In the genomic region with DNA sequence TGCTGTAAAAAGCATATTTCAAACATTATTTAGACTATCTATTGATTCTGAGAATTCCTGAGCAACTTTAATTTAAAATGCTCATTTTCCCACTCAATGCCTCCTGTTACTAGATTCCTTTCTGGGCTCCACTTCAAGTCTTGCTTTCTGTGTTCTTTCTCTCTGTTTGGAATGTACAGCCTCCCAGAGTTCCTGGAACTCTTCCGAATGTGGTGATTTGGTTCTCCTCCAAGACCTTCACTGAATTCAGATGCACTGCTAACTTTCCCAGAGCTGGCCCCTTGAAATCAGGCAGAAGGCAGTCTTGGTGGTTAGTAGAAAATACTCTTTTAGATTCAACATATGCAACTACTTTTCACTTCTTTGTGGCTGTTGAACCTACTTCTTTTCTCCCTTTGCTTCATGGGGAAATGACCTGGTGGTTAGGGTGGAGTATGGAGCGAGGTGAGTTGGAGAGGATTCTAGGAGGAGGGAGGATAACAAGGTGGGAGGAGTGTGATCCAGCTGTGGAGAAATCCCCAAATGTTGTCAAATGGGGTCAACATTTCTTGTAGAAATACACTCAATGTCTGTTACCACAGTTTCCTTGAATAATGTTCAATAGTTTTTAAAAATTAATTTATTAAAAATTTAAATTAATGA, we compare ENCODE assay signal across 12 cellular contexts. TPM values are rescaled to one million over a fixed set of nuclear protein-coding genes. Genes with fewer than 3 reads are reported as not detected.
DNase-seq lines count a peak whose midpoint lies in the region; ATAC-seq and TF ChIP-seq lines count a peak whose summit lies in the region.
"Had no signal": no experiment of that assay in that cellular context is flagged by ENCODE, and none has a peak within 500 bp of the region (broad histone marks: within the 10 kb centered on the region; RNA-seq: fewer than 3 reads in every experiment).

No MANE protein-coding gene starts in this region.

- no peak overlapping the region for H3K4ac ChIP-seq in H9 (ENCODE audit: low read depth, low read length)

- no peak for TF ChIP-seq CTCF in H9 (conservative IDR thresholded peaks at IDR 0.05)
- no peak for TF ChIP-seq CTCF in brain microvascular endothelial cell (IDR thresholded peaks at IDR 0.05; ENCODE audit: low read depth, low read length, missing control alignments)
- no peak for TF ChIP-seq CTCF in suprapubic skin (IDR thresholded peaks at IDR 0.05)

- in situ Hi-C loops in brain microvascular endothelial cell (cut with HindIII; ENCODE audit: low pct_ligation_motif_present, low sequenced_read_pairs) = no loop called here

- H2BK120ac ChIP-seq in H9 (ENCODE audit: low read depth, low read length, poor library complexity, severe bottlenecking) = no peak overlapping the region

- no peaks in the 10 kb centered on the region for H3K36me3 Mint-ChIP-seq in H9 (ENCODE audit: insufficient read depth in 1 of 3, low read depth in 3 of 3)
- no peaks in the 10 kb centered on the region for H3K36me3 Mint-ChIP-seq in activated naive CD4-positive, alpha-beta T cell treated with anti-CD3 and anti-CD28 coated beads for 36 hours (ENCODE audit: low read depth)
- peaks cover 3% of the 10 kb centered on the region for H3K36me3 Mint-ChIP-seq in activated naive CD8-positive, alpha-beta T cell treated with anti-CD3 and anti-CD28 coated beads for 36 hours
- no peaks in the 10 kb centered on the region for H3K36me3 Mint-ChIP-seq in stimulated activated effector memory CD8-positive, alpha-beta T cell treated with anti-CD3 and anti-CD28 coated beads, Interleukin-12 subunit alpha, Interleukin-12 subunit beta, amount 100 ng/mL, for 72 hours
- H3K36me3 Mint-ChIP-seq: activated naive CD4-positive, alpha-beta T cell treated with anti-CD3 and anti-CD28 coated beads, Interleukin-2, amount 10 ng/mL, durations not matched to agents 7 days and 5 days had no signal

- H3K27me3 ChIP-seq in H9 (ENCODE audit: insufficient read depth, low read length) = no peaks in the 10 kb centered on the region
- H3K27me3 ChIP-seq in brain microvascular endothelial cell (replicated peaks) = no peaks in the 10 kb centered on the region
- no peaks in the 10 kb centered on the region for H3K27me3 ChIP-seq in stomach smooth muscle (ENCODE audit: control insufficient read depth in 1 of 2, insufficient read depth in 2 of 2, low read length in 2 of 2)
- no peaks in the 10 kb centered on the region for H3K27me3 ChIP-seq in suprapubic skin
- H3K27me3 ChIP-seq: foreskin keratinocyte, SJSA1 had no signal

- no peak overlapping the region for H3K56ac ChIP-seq in H9 (ENCODE audit: insufficient read length, low read depth, low read length)

- no peak overlapping the region for H2BK20ac ChIP-seq in H9 (ENCODE audit: low read depth, low read length, poor library complexity, severe bottlenecking)

- no peak overlapping the region for H3T11ph ChIP-seq in H9 (ENCODE audit: low read length)

- H3K9me3 Mint-ChIP-seq in H9 = peaks cover 0 to 5% of the 10 kb centered on the region in 2 experiments; a peak in 1 of 5 replicates
- peaks cover 6% of the 10 kb centered on the region for H3K9me3 Mint-ChIP-seq in activated naive CD4-positive, alpha-beta T cell treated with anti-CD3 and anti-CD28 coated beads for 36 hours
- peaks cover 5% of the 10 kb centered on the region for H3K9me3 Mint-ChIP-seq in activated naive CD8-positive, alpha-beta T cell treated with anti-CD3 and anti-CD28 coated beads for 36 hours
- peaks cover 5% of the 10 kb centered on the region for H3K9me3 Mint-ChIP-seq in stimulated activated effector memory CD8-positive, alpha-beta T cell treated with anti-CD3 and anti-CD28 coated beads, Interleukin-12 subunit alpha, Interleukin-12 subunit beta, amount 100 ng/mL, for 72 hours

- H3K27ac Mint-ChIP-seq in H9 = no peak overlapping the region
- no peak overlapping the region for H3K27ac Mint-ChIP-seq in activated naive CD4-positive, alpha-beta T cell treated with anti-CD3 and anti-CD28 coated beads for 36 hours
- H3K27ac Mint-ChIP-seq in activated naive CD8-positive, alpha-beta T cell treated with anti-CD3 and anti-CD28 coated beads for 36 hours = no peak overlapping the region
- no peak overlapping the region for H3K27ac Mint-ChIP-seq in stimulated activated effector memory CD8-positive, alpha-beta T cell treated with anti-CD3 and anti-CD28 coated beads, Interleukin-12 subunit alpha, Interleukin-12 subunit beta, amount 100 ng/mL, for 72 hours
- H3K27ac Mint-ChIP-seq: activated CD4-positive, alpha-beta T cell treated with anti-CD3 and anti-CD28 coated beads for 36 hours; activated naive CD4-positive, alpha-beta T cell treated with anti-CD3 and anti-CD28 coated beads, Interleukin-2, amount 10 ng/mL, durations not matched to agents 7 days and 5 days had no signal

- no peak for TF ChIP-seq POLR2A in suprapubic skin (IDR thresholded peaks at IDR 0.05)

- no peak overlapping the region for H3K4me3 ChIP-seq in brain microvascular endothelial cell (ENCODE audit: low read depth, low read length)
- H3K4me3 ChIP-seq in stomach smooth muscle (ENCODE audit: low read length in 2 of 2) = peak overlapping the region in 1 of 2 donors; percentile 44
- H3K4me3 ChIP-seq in suprapubic skin = no peak overlapping the region
- H3K4me3 ChIP-seq: SJSA1 had no signal

- intact Hi-C loops in activated naive CD4-positive, alpha-beta T cell treated with anti-CD3 and anti-CD28 coated beads for 36 hours (cut with micrococcal nuclease) = no loop called here

- H4K20me1 ChIP-seq in H9 (ENCODE audit: control insufficient read depth, insufficient read depth, insufficient read length) = no peaks in the 10 kb centered on the region

- no peak overlapping the region for H4K8ac ChIP-seq in H9 (replicated peaks; ENCODE audit: insufficient read length, low read depth, low read length)

- H3K36me3 ChIP-seq in brain microvascular endothelial cell (replicated peaks) (no peaks in the 10 kb centered on the region), stomach smooth muscle (ENCODE audit: control insufficient read depth in 2 of 2, insufficient read depth in 2 of 2, low read length in 2 of 2) (no peaks in the 10 kb centered on the region), suprapubic skin (no peaks in the 10 kb centered on the region)
- H3K36me3 ChIP-seq: SJSA1 had no signal

- no peaks in the 10 kb centered on the region for H3K4me1 ChIP-seq in H9 (ENCODE audit: insufficient read depth, low read length)
- H3K4me1 ChIP-seq in stomach smooth muscle (ENCODE audit: control insufficient read depth, insufficient read depth, low read length) = peaks cover 10% of the 10 kb centered on the region
- H3K4me1 ChIP-seq in suprapubic skin = no peaks in the 10 kb centered on the region

- no peaks in the 10 kb centered on the region for H3K79me1 ChIP-seq in H9 (ENCODE audit: insufficient read depth, low read depth, low read length, poor library complexity, severe bottlenecking)

- no peak overlapping the region for H3K18ac ChIP-seq in H9 (ENCODE audit: insufficient read length, low read depth, low read length)

- H3K79me2 ChIP-seq in H9 (ENCODE audit: insufficient read depth, low read length) = no peaks in the 10 kb centered on the region

- H2BK12ac ChIP-seq in H9 (ENCODE audit: insufficient read length, low read depth, low read length) = no peak overlapping the region

- H4K91ac ChIP-seq in H9 (ENCODE audit: insufficient read length, low read depth, low read length) = no peak overlapping the region

- no peak overlapping the region for H3K4me3 Mint-ChIP-seq in H9
- no peak overlapping the region for H3K4me3 Mint-ChIP-seq in activated naive CD4-positive, alpha-beta T cell treated with anti-CD3 and anti-CD28 coated beads for 36 hours
- H3K4me3 Mint-ChIP-seq in activated naive CD8-positive, alpha-beta T cell treated with anti-CD3 and anti-CD28 coated beads for 36 hours = no peak overlapping the region
- H3K4me3 Mint-ChIP-seq in stimulated activated effector memory CD8-positive, alpha-beta T cell treated with anti-CD3 and anti-CD28 coated beads, Interleukin-12 subunit alpha, Interleukin-12 subunit beta, amount 100 ng/mL, for 72 hours = no peak overlapping the region
- H3K4me3 Mint-ChIP-seq: activated CD4-positive, alpha-beta T cell treated with anti-CD3 and anti-CD28 coated beads for 36 hours; activated naive CD4-positive, alpha-beta T cell treated with anti-CD3 and anti-CD28 coated beads, Interleukin-2, amount 10 ng/mL, durations not matched to agents 7 days and 5 days had no signal

- H2BK5ac ChIP-seq in H9 (ENCODE audit: insufficient read length, low read length) = no peak overlapping the region

- WGBS in H9 (ENCODE audit: extremely low coverage, insufficient read length, low lambda C conversion rate) = no CpG with 5 or more reads among the region's 2 CpGs
- 36% methylated on average over 2 of the region's 2 CpGs for WGBS in suprapubic skin

- no peak overlapping the region for H3K27ac ChIP-seq in H9 (ENCODE audit: insufficient read length, low read depth, low read length)
- H3K27ac ChIP-seq in brain microvascular endothelial cell = peak overlapping the region; percentile 67
- peak overlapping the region; percentile 63 for H3K27ac ChIP-seq in stomach smooth muscle (ENCODE audit: low read length)
- H3K27ac ChIP-seq in suprapubic skin = no peak overlapping the region
- H3K27ac ChIP-seq: foreskin keratinocyte, SJSA1 had no signal

- H2AK5ac ChIP-seq in H9 (ENCODE audit: insufficient read length, low read length) = no peak overlapping the region

- no peaks in the 10 kb centered on the region for H3K9me3 ChIP-seq in H9 (ENCODE audit: control insufficient read depth, low read depth, low read length)
- no peaks in the 10 kb centered on the region for H3K9me3 ChIP-seq in stomach smooth muscle (ENCODE audit: control insufficient read depth in 2 of 2, low read length in 2 of 2)
- H3K9me3 ChIP-seq in suprapubic skin = no peaks in the 10 kb centered on the region
- H3K9me3 ChIP-seq: SJSA1 had no signal

- no peak overlapping the region for H2BK15ac ChIP-seq in H9 (ENCODE audit: low read depth, low read length)

- CTCF ChIA-PET in activated naive CD4-positive, alpha-beta T cell treated with anti-CD3 and anti-CD28 coated beads for 36 hours (lab: Charles Lee) = no interaction called here

- no peak overlapping the region for H3K14ac ChIP-seq in H9 (ENCODE audit: insufficient read depth, low read length)

- no peaks in the 10 kb centered on the region for H3K4me1 Mint-ChIP-seq in H9
- peaks cover 9% of the 10 kb centered on the region for H3K4me1 Mint-ChIP-seq in activated naive CD4-positive, alpha-beta T cell treated with anti-CD3 and anti-CD28 coated beads for 36 hours (ENCODE audit: low read depth)
- H3K4me1 Mint-ChIP-seq in activated naive CD8-positive, alpha-beta T cell treated with anti-CD3 and anti-CD28 coated beads for 36 hours = peaks cover 5% of the 10 kb centered on the region
- H3K4me1 Mint-ChIP-seq in stimulated activated effector memory CD8-positive, alpha-beta T cell treated with anti-CD3 and anti-CD28 coated beads, Interleukin-12 subunit alpha, Interleukin-12 subunit beta, amount 100 ng/mL, for 72 hours = peaks cover 6% of the 10 kb centered on the region
- H3K4me1 Mint-ChIP-seq: activated naive CD4-positive, alpha-beta T cell treated with anti-CD3 and anti-CD28 coated beads, Interleukin-2, amount 10 ng/mL, durations not matched to agents 7 days and 5 days had no signal

- H3K9ac ChIP-seq in H9 (ENCODE audit: extremely low read depth, insufficient read length, low read length) = no peak overlapping the region
- H3K9ac ChIP-seq in stomach smooth muscle (ENCODE audit: low read length in 2 of 2) = no peak overlapping the region

- no peak overlapping the region for H3K4me2 ChIP-seq in H9 (ENCODE audit: insufficient read depth, insufficient read length, low read length)

- no peak for ATAC-seq in stimulated activated effector memory CD8-positive, alpha-beta T cell treated with anti-CD3 and anti-CD28 coated beads, Interleukin-12 subunit alpha, Interleukin-12 subunit beta, amount 100 ng/mL, for 72 hours
- ATAC-seq: activated CD4-positive, alpha-beta T cell treated with anti-CD3 and anti-CD28 coated beads for 36 hours; foreskin keratinocyte had no signal

- H3K27me3 Mint-ChIP-seq in H9 (ENCODE audit: low read depth) = peaks cover 4% of the 10 kb centered on the region
- no peaks in the 10 kb centered on the region for H3K27me3 Mint-ChIP-seq in activated naive CD4-positive, alpha-beta T cell treated with anti-CD3 and anti-CD28 coated beads for 36 hours (ENCODE audit: low read depth)
- H3K27me3 Mint-ChIP-seq in activated naive CD8-positive, alpha-beta T cell treated with anti-CD3 and anti-CD28 coated beads for 36 hours = no peaks in the 10 kb centered on the region
- H3K27me3 Mint-ChIP-seq: activated CD4-positive, alpha-beta T cell treated with anti-CD3 and anti-CD28 coated beads for 36 hours had no signal

- TF ChIP-seq EP300 in suprapubic skin (IDR thresholded peaks at IDR 0.05) = no peak

- H3K23ac ChIP-seq in H9 (ENCODE audit: insufficient read length, low read depth, low read length) = no peak overlapping the region

- H3K23me2 ChIP-seq in H9 (ENCODE audit: insufficient read length, low read depth, low read length, poor library complexity, severe bottlenecking) = no peaks in the 10 kb centered on the region

- DNase-seq in H9 (no peak), brain microvascular endothelial cell (peak; percentile 54), left kidney (ENCODE audit: low read depth, low spot score) (peak; percentile 54), suprapubic skin (ENCODE audit: low spot score in 2 of 2) (no peak)
- no peak for DNase-seq in activated naive CD4-positive, alpha-beta T cell treated with anti-CD3 and anti-CD28 coated beads for 36 hours
- DNase-seq in activated naive CD8-positive, alpha-beta T cell treated with anti-CD3 and anti-CD28 coated beads for 36 hours = no peak
- no peak for DNase-seq in stimulated activated effector memory CD8-positive, alpha-beta T cell treated with anti-CD3 and anti-CD28 coated beads, Interleukin-12 subunit alpha, Interleukin-12 subunit beta, amount 100 ng/mL, for 72 hours (ENCODE audit: low spot score in 2 of 2)
- DNase-seq: activated CD4-positive, alpha-beta T cell treated with anti-CD3 and anti-CD28 coated beads for 36 hours; activated naive CD4-positive, alpha-beta T cell treated with anti-CD3 and anti-CD28 coated beads, Interleukin-2, amount 10 ng/mL, durations not matched to agents 7 days and 5 days; foreskin keratinocyte had no signal

- H2AFZ ChIP-seq in H9 (ENCODE audit: low read length) = peak overlapping the region; percentile 48

- no peak overlapping the region for H4K5ac ChIP-seq in H9 (ENCODE audit: insufficient read length, low read depth, low read length)

RNA-seq across cellular contexts. Expression of gene CCDC7, which starts 27.9 kb away (rescaled TPM):
- total RNA-seq in H9 (2021) (1.1 and 1.6 TPM in 2 replicates), suprapubic skin (10 to 100 TPM in 1 of 4 donors, 1 to 10 TPM in 3; 4.6 to 10.1 (median 7.6) TPM)
- 1 to 10 TPM; 6.8 to 8.9 TPM for total RNA-seq in activated naive CD4-positive, alpha-beta T cell treated with anti-CD3 and anti-CD28 coated beads for 36 hours
- 1 to 10 TPM; 5.2 to 5.8 TPM for total RNA-seq in activated naive CD8-positive, alpha-beta T cell treated with anti-CD3 and anti-CD28 coated beads for 36 hours

Comparison
In these comparisons a context has a peak if more than half of its experiments do, and no peak if none do; other contexts are left out.
1. DNase-seq: peak in brain microvascular endothelial cell (single experiment) and left kidney (single experiment); none in H9 (single experiment), activated naive CD4-positive, alpha-beta T cell treated with anti-CD3 and anti-CD28 coated beads for 36 hours (single experiment), suprapubic skin (0 of 2), activated naive CD8-positive, alpha-beta T cell treated with anti-CD3 and anti-CD28 coated beads for 36 hours (single experiment) and stimulated activated effector memory CD8-positive, alpha-beta T cell treated with anti-CD3 and anti-CD28 coated beads, Interleukin-12 subunit alpha, Interleukin-12 subunit beta, amount 100 ng/mL, for 72 hours (0 of 2).
2. H3K27ac ChIP-seq: peak in brain microvascular endothelial cell (single experiment) and stomach smooth muscle (single experiment); none in H9 (single experiment) and suprapubic skin (single experiment).